Comparison of ENCODE assay signal across 1 cellular context in the genomic region with DNA sequence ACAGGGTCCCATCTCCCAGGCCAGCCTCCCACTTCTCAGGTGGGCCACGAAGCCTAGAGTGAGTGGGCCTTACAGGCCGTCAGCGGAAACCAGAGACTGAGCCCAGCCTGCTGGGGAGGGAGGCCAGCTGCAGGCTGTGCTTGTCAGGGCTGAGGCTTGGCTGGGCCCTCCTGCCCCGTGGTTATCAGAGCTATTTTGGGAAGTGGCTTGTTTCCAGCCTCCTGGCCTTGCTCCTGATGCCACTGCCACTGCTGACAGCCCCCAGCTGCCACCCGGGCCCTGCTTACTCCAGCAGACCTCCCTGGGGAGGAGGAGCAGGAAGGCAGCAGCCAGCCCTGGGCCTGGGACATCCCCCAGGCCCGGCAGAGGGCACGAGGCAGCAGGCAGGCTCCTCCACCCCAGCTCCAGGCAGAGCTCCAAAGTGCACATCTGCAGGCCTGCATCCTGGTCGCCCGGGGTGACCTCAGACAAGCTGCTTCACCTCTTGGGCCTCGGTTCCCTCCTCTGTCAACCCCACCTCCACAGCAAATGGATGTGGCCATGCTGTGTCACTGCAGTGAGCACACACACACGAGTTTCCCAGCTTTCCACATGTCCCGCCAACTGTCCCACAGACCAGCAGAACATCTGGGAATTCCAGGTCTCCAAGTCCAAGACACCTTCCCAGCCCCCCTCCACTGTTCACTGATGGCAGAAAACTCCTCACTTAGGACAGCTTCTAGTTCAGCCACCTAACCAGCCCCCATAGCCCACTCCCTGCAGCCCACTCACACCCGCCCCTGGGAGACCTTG.
TF ChIP-seq lines count a peak whose summit lies in the region.

No MANE protein-coding gene starts in this region.

TF ChIP-seq in SK-N-SH, 30 proteins besides CTCF, POLR2A, EP300 and RAD21:
- TF ChIP-seq MXI1 (IDR thresholded peaks at IDR 0.05; ENCODE audit: low read depth, low read length), result peak; percentile 49; the same call in 1 of the 2 replicates
